ENCODE assay signal across 23 cellular contexts in genomic region chr17:9769036-9769695, GRCh38. TPM values are rescaled to one million over a fixed set of nuclear protein-coding genes. Genes with fewer than 3 reads are reported as not detected.
"Had no signal": no experiment of that assay in that cellular context is flagged by ENCODE, and none has a peak within 500 bp of the region (broad histone marks: within the 10 kb centered on the region; RNA-seq: fewer than 3 reads in every experiment).

No MANE protein-coding gene starts in this region.

- H3K9me3 Mint-ChIP-seq: activated B cell treated with CpG ODN at 0.5 μM for 24 hours; activated CD4-positive, alpha-beta T cell treated with anti-CD3 and anti-CD28 coated beads, Interleukin-2, amount 10 ng/mL, durations not matched to agents 24 days and 14 days; activated naive CD4-positive, alpha-beta T cell treated with anti-CD3 and anti-CD28 coated beads, Interleukin-2, amount 50 U/mL, for 24 hours; activated naive CD8-positive, alpha-beta T cell treated with anti-CD3 and anti-CD28 coated beads, Interleukin-2, amount 50 U/mL, for 24 hours; activated T-cell treated with anti-CD3 and anti-CD28 coated beads, Interleukin-2, amount 50 U/mL, for 24 hours; activated T-helper 1 cell treated with anti-CD3 and anti-CD28 coated beads, Interleukin-12 subunit alpha, Interleukin-12 subunit beta, Interleukin-2, Interleukin-4 antibody, amounts not matched to agents 30 ng/mL and 10 ng/mL and 1 ng/mL, durations not matched to agents 14 hours and 24 hours and 36 hours had no signal

- H3K27ac ChIP-seq: ascending aorta, body of pancreas, RWPE1, SJSA1 had no signal

- H3K4me3 Mint-ChIP-seq: activated B cell treated with CpG ODN at 0.5 μM for 24 hours; activated CD4-positive, alpha-beta T cell treated with anti-CD3 and anti-CD28 coated beads, Interleukin-2, amount 10 ng/mL, durations not matched to agents 24 days and 14 days; activated CD8-positive, alpha-beta memory T cell treated with anti-CD3 and anti-CD28 coated beads, Interleukin-2, amount 10 ng/mL, durations not matched to agents 7 days and 5 days; activated naive CD4-positive, alpha-beta T cell treated with anti-CD3 and anti-CD28 coated beads, Interleukin-2, amount 50 U/mL, for 24 hours; activated naive CD8-positive, alpha-beta T cell treated with anti-CD3 and anti-CD28 coated beads, Interleukin-2, amount 50 U/mL, for 24 hours; activated T-cell treated with anti-CD3 and anti-CD28 coated beads, Interleukin-2, amount 50 U/mL, for 24 hours; activated T-helper 1 cell treated with anti-CD3 and anti-CD28 coated beads, Interleukin-12 subunit alpha, Interleukin-12 subunit beta, Interleukin-2, Interleukin-4 antibody, amounts not matched to agents 30 ng/mL and 10 ng/mL and 1 ng/mL, durations not matched to agents 14 hours and 24 hours and 36 hours had no signal

- DNase-seq: activated B cell treated with CpG ODN at 0.5 μM for 24 hours; activated CD4-positive, alpha-beta T cell treated with anti-CD3 and anti-CD28 coated beads for 1 hour; activated CD4-positive, alpha-beta T cell treated with anti-CD3 and anti-CD28 coated beads, Interleukin-2, amount 10 ng/mL, durations not matched to agents 24 days and 14 days; activated CD8-positive, alpha-beta memory T cell treated with anti-CD3 and anti-CD28 coated beads, Interleukin-2, amount 10 ng/mL, durations not matched to agents 7 days and 5 days; activated effector memory CD4-positive, alpha-beta T cell treated with Interleukin-2 at 50 U/mL for 16 hours; activated naive CD4-positive, alpha-beta T cell; activated naive CD8-positive, alpha-beta T cell treated with anti-CD3 and anti-CD28 coated beads, Interleukin-2, amount 50 U/mL, for 24 hours; activated T-cell treated with anti-CD3 and anti-CD28 coated beads, Interleukin-2, amount 50 U/mL, for 24 hours; amniotic stem cell; body of pancreas; NCI-H1436 treated with DMSO at 0.1 percent for 48 hours; NCI-H187; NCI-H2081 treated with DMSO at 0.1 percent for 48 hours; NCI-H226 had no signal

- H3K4me1 Mint-ChIP-seq: activated B cell treated with CpG ODN at 0.5 μM for 24 hours; activated CD4-positive, alpha-beta T cell treated with anti-CD3 and anti-CD28 coated beads, Interleukin-2, amount 10 ng/mL, durations not matched to agents 24 days and 14 days; activated CD8-positive, alpha-beta memory T cell treated with anti-CD3 and anti-CD28 coated beads, Interleukin-2, amount 10 ng/mL, durations not matched to agents 7 days and 5 days; activated naive CD4-positive, alpha-beta T cell treated with anti-CD3 and anti-CD28 coated beads, Interleukin-2, amount 50 U/mL, for 24 hours; activated naive CD8-positive, alpha-beta T cell treated with anti-CD3 and anti-CD28 coated beads, Interleukin-2, amount 50 U/mL, for 24 hours had no signal

- H3K36me3 ChIP-seq: ascending aorta, SJSA1 had no signal

- H3K27ac Mint-ChIP-seq: activated B cell treated with CpG ODN at 0.5 μM for 24 hours; activated CD4-positive, alpha-beta T cell treated with anti-CD3 and anti-CD28 coated beads, Interleukin-2, amount 10 ng/mL, durations not matched to agents 24 days and 14 days; activated CD8-positive, alpha-beta memory T cell treated with anti-CD3 and anti-CD28 coated beads, Interleukin-2, amount 10 ng/mL, durations not matched to agents 7 days and 5 days; activated naive CD4-positive, alpha-beta T cell treated with anti-CD3 and anti-CD28 coated beads, Interleukin-2, amount 50 U/mL, for 24 hours; activated naive CD8-positive, alpha-beta T cell treated with anti-CD3 and anti-CD28 coated beads, Interleukin-2, amount 50 U/mL, for 24 hours; activated T-cell treated with anti-CD3 and anti-CD28 coated beads, Interleukin-2, amount 50 U/mL, for 24 hours; activated T-helper 1 cell treated with anti-CD3 and anti-CD28 coated beads, Interleukin-12 subunit alpha, Interleukin-12 subunit beta, Interleukin-2, Interleukin-4 antibody, amounts not matched to agents 30 ng/mL and 10 ng/mL and 1 ng/mL, durations not matched to agents 14 hours and 24 hours and 36 hours had no signal

- ATAC-seq: activated CD8-positive, alpha-beta memory T cell treated with anti-CD3 and anti-CD28 coated beads, Interleukin-2, amount 10 ng/mL, durations not matched to agents 7 days and 5 days; activated naive CD8-positive, alpha-beta T cell treated with anti-CD3 and anti-CD28 coated beads, Interleukin-2, amount 50 U/mL, for 24 hours; body of pancreas; Panc1 had no signal

- H3K9me3 ChIP-seq: ascending aorta, body of pancreas, SJSA1 had no signal

- H3K27me3 ChIP-seq: ascending aorta, body of pancreas, SJSA1 had no signal

- H3K4me3 ChIP-seq: ascending aorta, body of pancreas, SJSA1 had no signal

- H3K27me3 Mint-ChIP-seq: activated B cell treated with CpG ODN at 0.5 μM for 24 hours; activated CD4-positive, alpha-beta T cell treated with anti-CD3 and anti-CD28 coated beads, Interleukin-2, amount 10 ng/mL, durations not matched to agents 24 days and 14 days had no signal

- H3K36me3 Mint-ChIP-seq: activated CD8-positive, alpha-beta memory T cell treated with anti-CD3 and anti-CD28 coated beads, Interleukin-2, amount 10 ng/mL, durations not matched to agents 7 days and 5 days; activated naive CD4-positive, alpha-beta T cell treated with anti-CD3 and anti-CD28 coated beads, Interleukin-2, amount 50 U/mL, for 24 hours had no signal

- H3K4me1 ChIP-seq: ascending aorta, body of pancreas, SJSA1 had no signal

RNA-seq across cellular contexts. Expression of gene DHRS7C, which starts 22.2 kb away (rescaled TPM):
- total RNA-seq: activated B cell treated with CpG ODN at 0.5 μM for 24 hours; activated CD4-positive, alpha-beta T cell treated with anti-CD3 and anti-CD28 coated beads, Interleukin-2, amount 10 ng/mL, durations not matched to agents 24 days and 14 days; activated CD8-positive, alpha-beta memory T cell treated with anti-CD3 and anti-CD28 coated beads, Interleukin-2, amount 10 ng/mL, durations not matched to agents 7 days and 5 days; activated T-helper 1 cell treated with anti-CD3 and anti-CD28 coated beads, Interleukin-12 subunit alpha, Interleukin-12 subunit beta, Interleukin-2, Interleukin-4 antibody, amounts not matched to agents 30 ng/mL and 10 ng/mL and 1 ng/mL, durations not matched to agents 14 hours and 24 hours and 36 hours; ascending aorta; body of pancreas; bronchial epithelial cell; NCI-H460; SJSA1; T-helper 1 cell treated with Interleukin-12 subunit alpha and Interleukin-12 subunit beta and Interleukin-4 antibody, amounts not matched to agents 30 ng/mL and 1 ng/mL, for 36 hours had no signal

RNA-seq across cellular contexts. Expression of gene GSG1L2, which starts 52.7 kb away (rescaled TPM):
- total RNA-seq: activated B cell treated with CpG ODN at 0.5 μM for 24 hours; activated CD4-positive, alpha-beta T cell treated with anti-CD3 and anti-CD28 coated beads, Interleukin-2, amount 10 ng/mL, durations not matched to agents 24 days and 14 days; activated CD8-positive, alpha-beta memory T cell treated with anti-CD3 and anti-CD28 coated beads, Interleukin-2, amount 10 ng/mL, durations not matched to agents 7 days and 5 days; activated T-helper 1 cell treated with anti-CD3 and anti-CD28 coated beads, Interleukin-12 subunit alpha, Interleukin-12 subunit beta, Interleukin-2, Interleukin-4 antibody, amounts not matched to agents 30 ng/mL and 10 ng/mL and 1 ng/mL, durations not matched to agents 14 hours and 24 hours and 36 hours; ascending aorta; body of pancreas; bronchial epithelial cell; SJSA1; T-helper 1 cell treated with Interleukin-12 subunit alpha and Interleukin-12 subunit beta and Interleukin-4 antibody, amounts not matched to agents 30 ng/mL and 1 ng/mL, for 36 hours had no signal

RNA-seq across cellular contexts. Expression of gene GLP2R, which starts 56.6 kb away (rescaled TPM):
- total RNA-seq: activated B cell treated with CpG ODN at 0.5 μM for 24 hours; activated CD4-positive, alpha-beta T cell treated with anti-CD3 and anti-CD28 coated beads, Interleukin-2, amount 10 ng/mL, durations not matched to agents 24 days and 14 days; activated CD8-positive, alpha-beta memory T cell treated with anti-CD3 and anti-CD28 coated beads, Interleukin-2, amount 10 ng/mL, durations not matched to agents 7 days and 5 days; activated T-helper 1 cell treated with anti-CD3 and anti-CD28 coated beads, Interleukin-12 subunit alpha, Interleukin-12 subunit beta, Interleukin-2, Interleukin-4 antibody, amounts not matched to agents 30 ng/mL and 10 ng/mL and 1 ng/mL, durations not matched to agents 14 hours and 24 hours and 36 hours; ascending aorta; T-helper 1 cell treated with Interleukin-12 subunit alpha and Interleukin-12 subunit beta and Interleukin-4 antibody, amounts not matched to agents 30 ng/mL and 1 ng/mL, for 36 hours had no signal
